In the genomic region with DNA sequence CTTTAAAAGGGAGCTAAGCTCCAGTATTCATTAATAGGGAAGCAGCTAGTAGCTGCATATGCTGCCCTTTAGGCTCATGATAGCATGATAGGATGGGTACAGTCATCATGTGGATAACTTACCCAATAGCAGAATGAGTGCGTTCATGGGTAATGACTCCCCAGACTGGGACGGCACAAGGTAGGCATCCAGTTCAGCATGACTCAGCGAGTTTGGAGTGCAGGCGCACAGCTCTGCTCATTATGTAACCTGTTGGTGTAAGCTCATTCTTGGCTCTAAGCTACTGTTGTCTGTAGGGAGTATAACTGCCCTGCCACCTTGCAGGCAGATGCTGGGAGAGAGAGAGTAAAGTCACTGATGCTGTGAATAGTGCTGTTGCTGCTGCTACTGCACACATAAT, we compare ENCODE assay signal across 1 cellular context.
TF ChIP-seq lines count a peak whose summit lies in the region.

No MANE protein-coding gene starts in this region.

TF ChIP-seq in H1, 55 proteins besides CTCF, POLR2A, EP300 and RAD21:
- 0 out of 2 replicates have a peak, but pooled peaks have one; percentile 79 for TF ChIP-seq CBX5 (IDR thresholded peaks at IDR 0.05; ENCODE audit: low read depth, low read length)
- TF ChIP-seq RFX5 (IDR thresholded peaks at IDR 0.05; ENCODE audit: borderline replicate concordance, low read depth, low read length) = no peak
- no peak for TF ChIP-seq SP4 (IDR thresholded peaks at IDR 0.05; ENCODE audit: low read length)
- TF ChIP-seq HDAC6 (IDR thresholded peaks at IDR 0.05; ENCODE audit: low read depth, low read length) = no peak
